ENCODE assay signal across 8 cellular contexts in genomic region chr2:45651415-45652089, GRCh38. TPM values are rescaled to one million over a fixed set of nuclear protein-coding genes. Genes with fewer than 3 reads are reported as not detected.
DNase-seq lines count a peak whose midpoint lies in the region; ATAC-seq and TF ChIP-seq lines count a peak whose summit lies in the region.

PRKCE (plus strand) TSS chr2:45651675.

- peak; percentile 49 for ATAC-seq in stimulated activated effector memory CD8-positive, alpha-beta T cell treated with anti-CD3 and anti-CD28 coated beads, Interleukin-12 subunit alpha, Interleukin-12 subunit beta, amount 100 ng/mL, for 72 hours

- H3K4me1 ChIP-seq in mononuclear cell (ENCODE audit: insufficient read depth, low read length), result peaks cover 31% of the 10 kb centered on the region

- DNase-seq in GM10266 (ENCODE audit: extremely low spot score) (peak; percentile 33), H7 (peak; percentile 80), MG63 (peak; percentile 75), activated T-cell treated with anti-CD3 and anti-CD28 coated beads for 4 hours (peak; percentile 39), epithelial cell of prostate (ENCODE audit: low read depth, low spot score) (no peak), NCI-H1436 treated with DMSO at 0.1 percent for 48 hours (lab: John Stamatoyannopoulos, UW) (no peak)
- DNase-seq in stimulated activated effector memory CD8-positive, alpha-beta T cell treated with anti-CD3 and anti-CD28 coated beads, Interleukin-12 subunit alpha, Interleukin-12 subunit beta, amount 100 ng/mL, for 72 hours (ENCODE audit: low spot score in 2 of 2), result peak; percentile 8 to 79

- H3K36me3 ChIP-seq in H7 (replicated peaks; ENCODE audit: control insufficient read depth, insufficient read depth, low read length), result no peaks in the 10 kb centered on the region
- no peaks in the 10 kb centered on the region; the same call in none of the 2 replicates for H3K36me3 ChIP-seq in MG63

- H3K4me3 ChIP-seq in H7 (ENCODE audit: insufficient read depth, low read depth, low read length), result peak within 1 kb of the TSS; percentile 63
- H3K4me3 ChIP-seq in MG63, result peak within 1 kb of the TSS; percentile 79
- H3K4me3 ChIP-seq in mononuclear cell (ENCODE audit: low read length), result peak within 1 kb of the TSS; percentile 90

- peak within 1 kb of the TSS; percentile 84 for H3K4me3 Mint-ChIP-seq in stimulated activated effector memory CD8-positive, alpha-beta T cell treated with anti-CD3 and anti-CD28 coated beads, Interleukin-12 subunit alpha, Interleukin-12 subunit beta, amount 100 ng/mL, for 72 hours

- H3K9me3 Mint-ChIP-seq in stimulated activated effector memory CD8-positive, alpha-beta T cell treated with anti-CD3 and anti-CD28 coated beads, Interleukin-12 subunit alpha, Interleukin-12 subunit beta, amount 100 ng/mL, for 72 hours, result no peaks in the 10 kb centered on the region

- H3K9me3 ChIP-seq in MG63 (no peaks in the 10 kb centered on the region), mononuclear cell (ENCODE audit: low read depth, low read length) (no peaks in the 10 kb centered on the region)

- H3K27ac ChIP-seq in epithelial cell of prostate, result peak within 1 kb of the TSS; percentile 81

- no peak for TF ChIP-seq CTCF in GM10266 (IDR thresholded peaks at IDR 0.05; ENCODE audit: control insufficient read depth, insufficient read depth, low read depth, missing control alignments)

- H3K27ac Mint-ChIP-seq in stimulated activated effector memory CD8-positive, alpha-beta T cell treated with anti-CD3 and anti-CD28 coated beads, Interleukin-12 subunit alpha, Interleukin-12 subunit beta, amount 100 ng/mL, for 72 hours, result peak within 1 kb of the TSS; percentile 83

- peaks cover 7% of the 10 kb centered on the region for H3K36me3 Mint-ChIP-seq in stimulated activated effector memory CD8-positive, alpha-beta T cell treated with anti-CD3 and anti-CD28 coated beads, Interleukin-12 subunit alpha, Interleukin-12 subunit beta, amount 100 ng/mL, for 72 hours

- peaks cover 27% of the 10 kb centered on the region for H3K4me1 Mint-ChIP-seq in stimulated activated effector memory CD8-positive, alpha-beta T cell treated with anti-CD3 and anti-CD28 coated beads, Interleukin-12 subunit alpha, Interleukin-12 subunit beta, amount 100 ng/mL, for 72 hours

- H3K27me3 ChIP-seq in H7 (ENCODE audit: control insufficient read depth, insufficient read depth, low read length), result peaks cover 62% of the 10 kb centered on the region
- H3K27me3 ChIP-seq in MG63, result no peaks in the 10 kb centered on the region
- no peaks in the 10 kb centered on the region for H3K27me3 ChIP-seq in mononuclear cell (ENCODE audit: insufficient read depth, low read length)

RNA-seq across cellular contexts. Expression of gene PRKCE, which starts in this region (rescaled TPM):
- 1.2 and 1.9 TPM in 2 replicates for total RNA-seq in H7 (2014; rRNA removed; shearing (Covaris generic))
- total RNA-seq in MG63 (2014; rRNA removed; shearing (Covaris generic); ENCODE audit: low replicate concordance), result 7.9 and 16.9 TPM in 2 replicates
- total RNA-seq in mononuclear cell, result 13.6 TPM

Comparison
In these comparisons a context has a peak if more than half of its experiments do, and no peak if none do; other contexts are left out.
1. DNase-seq: peak in GM10266 (single experiment), H7 (single experiment), MG63 (single experiment), activated T-cell treated with anti-CD3 and anti-CD28 coated beads for 4 hours (single experiment) and stimulated activated effector memory CD8-positive, alpha-beta T cell treated with anti-CD3 and anti-CD28 coated beads, Interleukin-12 subunit alpha, Interleukin-12 subunit beta, amount 100 ng/mL, for 72 hours (2 of 2); none in epithelial cell of prostate (single experiment) and NCI-H1436 treated with DMSO at 0.1 percent for 48 hours (single experiment).
2. Peak in every context shown above with its lines, with median percentiles within 50 percentile points of each other: H3K4me3 ChIP-seq.